16 cellular contexts compared by ENCODE assay signal in the genomic region with DNA sequence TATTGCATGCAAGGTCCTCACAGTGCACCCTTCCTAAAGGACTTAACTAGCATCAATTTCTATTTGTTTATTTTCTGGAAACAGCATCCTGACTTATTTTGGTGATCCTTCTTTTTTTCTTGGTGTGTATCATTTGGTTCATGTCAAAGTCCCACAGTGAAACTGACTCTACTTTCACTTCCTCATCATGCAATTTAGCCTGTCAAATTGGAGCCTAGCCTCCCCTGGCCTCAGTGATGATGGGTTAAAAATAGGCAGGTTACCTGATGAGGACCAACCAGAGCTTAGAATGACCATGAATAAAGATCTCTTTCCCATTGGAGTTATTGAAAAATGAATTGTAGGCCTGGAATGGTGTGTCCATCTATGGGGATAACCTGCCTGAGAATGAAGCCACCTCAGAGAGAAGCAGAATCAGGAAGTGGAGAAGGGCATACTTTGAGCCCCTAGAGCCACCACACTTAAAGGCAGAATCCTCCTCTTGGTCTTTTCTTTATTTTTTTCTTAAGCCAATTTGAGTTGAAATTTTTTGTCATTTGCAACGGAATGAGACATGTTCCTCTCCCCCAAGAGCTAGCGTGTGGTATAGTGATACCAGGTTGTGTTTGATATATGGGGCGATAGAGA.
A peak's percentile ranks its signal among the peaks of the same experiment; 100 is the strongest.
DNase-seq lines count a peak whose midpoint lies in the region; ATAC-seq and TF ChIP-seq lines count a peak whose summit lies in the region.
"Had no signal": no experiment of that assay in that cellular context is flagged by ENCODE, and none has a peak within 500 bp of the region (broad histone marks: within the 10 kb centered on the region; RNA-seq: fewer than 3 reads in every experiment).

No MANE protein-coding gene starts in this region.

- H3K4me1 Mint-ChIP-seq in MCF 10A (ENCODE audit: insufficient read depth, unreplicated experiment): no peaks in the 10 kb centered on the region

- POLR2A ChIA-PET in MCF 10A (lab: Yijun Ruan, JAX): no interaction called here

- H3K4me3 Mint-ChIP-seq in MCF 10A (ENCODE audit: unreplicated experiment): no peak overlapping the region
- H3K4me3 Mint-ChIP-seq: activated naive CD4-positive, alpha-beta T cell treated with anti-CD3 and anti-CD28 coated beads for 36 hours; CD4-positive, alpha-beta T cell had no signal

- intact Hi-C loops in MCF 10A (cut with micrococcal nuclease): no loop called here

- no TSS peak for BruUV-seq in MCF 10A (replicated peaks; lab: Mats Ljungman, UMichigan)

- peak; percentile 84 for ATAC-seq in GM19463 (IDR thresholded peaks at IDR 0.05; ENCODE audit: unreplicated experiment)
- ATAC-seq: left lobe of liver had no signal

- no peaks in the 10 kb centered on the region for H3K9me3 Mint-ChIP-seq in MCF 10A (ENCODE audit: unreplicated experiment)
- H3K9me3 Mint-ChIP-seq: CD4-positive, alpha-beta T cell had no signal

- no peaks in the 10 kb centered on the region for H3K36me3 Mint-ChIP-seq in MCF 10A (ENCODE audit: insufficient read depth, unreplicated experiment)

- H3K27me3 Mint-ChIP-seq in MCF 10A (ENCODE audit: insufficient read depth, unreplicated experiment): no peaks in the 10 kb centered on the region
- H3K27me3 Mint-ChIP-seq: CD4-positive, alpha-beta T cell had no signal

- H3K27ac Mint-ChIP-seq in MCF 10A (ENCODE audit: low read depth, unreplicated experiment): no peak overlapping the region
- H3K27ac Mint-ChIP-seq: activated naive CD4-positive, alpha-beta T cell treated with anti-CD3 and anti-CD28 coated beads for 36 hours; CD4-positive, alpha-beta T cell had no signal

- CTCF ChIA-PET in MCF 10A (lab: Yijun Ruan, JAX): interaction anchor here (0.6 to 1.3 kb wide), 3 partner anchors 11 to 90 kb away, joined by 3 to 4 read pairs (median 3); no protein-coding TSS in a partner anchor

- no peak for TF ChIP-seq CTCF in GM10266 (IDR thresholded peaks at IDR 0.05; ENCODE audit: control insufficient read depth, insufficient read depth, low read depth, missing control alignments)
- no peak for TF ChIP-seq CTCF in MCF 10A (IDR thresholded peaks at IDR 0.05; ENCODE audit: unreplicated experiment)

- in situ Hi-C loops in KBM-7 (cut with MboI; ENCODE audit: low pct_unique_long_range_greater_than_20kb, low sequenced_read_pairs): no loop called here

- DNase-seq in GM10266 (ENCODE audit: extremely low spot score) (peak; percentile 9), KBM-7 (peak; percentile 23), RPMI8226 (peak; percentile 64), MCF 10A (ENCODE audit: unreplicated experiment) (no peak), D341Med (ENCODE audit: low spot score) (no peak), NCI-H526 (lab: John Stamatoyannopoulos, UW) (no peak), NCI-H146 treated with DMSO at 0.1 percent for 48 hours (lab: John Stamatoyannopoulos, UW; ENCODE audit: unreplicated experiment) (no peak)
- DNase-seq: activated CD4-positive, alpha-beta T cell treated with anti-CD3 and anti-CD28 coated beads, Interleukin-2, amount 50 U/mL, for 1 hour; activated naive CD4-positive, alpha-beta T cell treated with anti-CD3 and anti-CD28 coated beads for 36 hours; CD4-positive, alpha-beta T cell; DND-41; NCI-H1048; NCI-H2107; stimulated activated CD4-positive, alpha-beta T cell treated with anti-CD3 and anti-CD28 coated beads, Interleukin-2, amount 100 ng/mL, for 48 hours had no signal

Comparison
In these comparisons a context has a peak if more than half of its experiments do, and no peak if none do; other contexts are left out.
1. DNase-seq: peak in GM10266 (single experiment), KBM-7 (single experiment) and RPMI8226 (single experiment); none in MCF 10A (single experiment), D341Med (single experiment), NCI-H526 (0 of 2) and NCI-H146 treated with DMSO at 0.1 percent for 48 hours (single experiment).